In the genomic region with DNA sequence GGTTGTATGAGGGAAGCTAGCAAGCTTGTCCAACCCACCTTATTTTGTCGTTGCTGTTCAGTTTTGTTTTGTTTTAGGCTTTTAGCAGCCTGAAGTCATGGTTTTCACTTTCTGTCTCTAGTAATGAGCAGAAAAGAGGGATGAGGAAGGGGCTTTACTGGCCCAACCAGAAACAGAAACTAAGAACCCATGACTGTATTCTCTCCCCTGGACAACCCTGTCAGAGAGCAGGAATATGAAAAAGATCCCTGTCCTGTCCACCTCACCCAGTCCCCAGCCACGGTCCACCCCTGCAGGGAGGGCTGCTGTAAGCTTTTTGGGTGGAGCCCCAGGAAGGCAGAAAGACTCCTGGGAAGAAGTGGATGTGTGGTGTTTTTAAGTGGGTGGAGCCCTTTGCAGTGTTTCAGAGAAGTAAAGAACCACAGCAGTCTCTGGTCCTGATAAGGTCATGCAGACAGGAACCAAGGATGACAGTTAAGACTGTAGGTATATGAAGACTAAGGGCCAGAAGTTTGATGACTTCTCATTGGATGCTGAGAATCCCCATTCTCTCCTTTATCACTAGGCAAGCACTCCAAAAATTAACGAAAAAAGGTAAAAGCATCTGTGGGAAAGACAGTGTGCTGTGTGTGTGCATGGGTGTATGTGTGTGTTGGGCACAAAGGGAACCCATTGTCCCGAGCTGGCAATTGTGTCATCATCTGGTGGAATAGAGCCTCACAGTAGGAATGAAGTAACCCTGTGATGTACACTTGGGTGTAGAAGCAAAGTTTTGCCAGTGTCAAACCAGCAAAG, we compare ENCODE assay signal across 8 cellular contexts.
DNase-seq lines count a peak whose midpoint lies in the region; ATAC-seq and TF ChIP-seq lines count a peak whose summit lies in the region.

No MANE protein-coding gene starts in this region.

- ATAC-seq in GM21528 (IDR thresholded peaks at IDR 0.05; ENCODE audit: low FRiP score, unreplicated experiment), result peak; percentile 69
- peak; percentile 52 for ATAC-seq in HG03571 (IDR thresholded peaks at IDR 0.05; ENCODE audit: unreplicated experiment)

- in situ Hi-C loops in GM13976 (cut with MboI; ENCODE audit: low sequenced_read_pairs, unreplicated experiment), result loop anchor here (10.0 to 25.0 kb wide), 4 partner anchors 159 to 891 kb away; no protein-coding TSS in a partner anchor

- TF ChIP-seq CTCF in GM13976 (IDR thresholded peaks at IDR 0.05; ENCODE audit: borderline replicate concordance, control extremely low read depth, extremely low read depth, insufficient read depth, missing control alignments), result no peak

- DNase-seq in GM13976 (ENCODE audit: low spot score) (peak; percentile 32), globus pallidus (ENCODE audit: low spot score) (peak; percentile 42), GOT3 (lab: John Stamatoyannopoulos, UW) (no peak), NCI-H1436 treated with DMSO at 0.1 percent for 48 hours (lab: John Stamatoyannopoulos, UW) (no peak), NCI-H526 (lab: John Stamatoyannopoulos, UW) (no peak), NCI-H2171 (lab: John Stamatoyannopoulos, UW) (no peak)

Comparison
In these comparisons a context has a peak if more than half of its experiments do, and no peak if none do; other contexts are left out.
1. DNase-seq: peak in GM13976 (single experiment) and globus pallidus (single experiment); none in GOT3 (single experiment), NCI-H1436 treated with DMSO at 0.1 percent for 48 hours (single experiment), NCI-H526 (0 of 2) and NCI-H2171 (single experiment).